1 cellular context compared by ENCODE assay signal in genomic region chr16:76653390-76654026, GRCh38.
A peak's percentile ranks its signal among the peaks of the same experiment; 100 is the strongest.
TF ChIP-seq lines count a peak whose summit lies in the region.

No MANE protein-coding gene starts in this region.

TF ChIP-seq in HepG2, 621 proteins besides CTCF, POLR2A, EP300 and RAD21 (continued from another document):
- TF ChIP-seq CEBPG (CRISPR knock-in tag; IDR thresholded peaks at IDR 0.05) (peak; percentile 92), ATF4 (CRISPR knock-in tag; IDR thresholded peaks at IDR 0.05) (peak in 1 of 2 experiments; percentile 58; a peak in 2 of 4 replicates), AKAP8 (CRISPR knock-in tag; IDR thresholded peaks at IDR 0.05) (no peak), EEA1 (CRISPR knock-in tag; IDR thresholded peaks at IDR 0.05; ENCODE audit: borderline replicate concordance) (no peak), MIER3 (CRISPR knock-in tag; IDR thresholded peaks at IDR 0.05; ENCODE audit: borderline replicate concordance) (peak; percentile 49; the same call in 1 of the 2 replicates), ARID5B (CRISPR knock-in tag; IDR thresholded peaks at IDR 0.05) (0 out of 2 replicates have a peak, but pooled peaks have one; percentile 20), TMF1 (CRISPR knock-in tag; IDR thresholded peaks at IDR 0.05; ENCODE audit: low read depth) (no peak), NCOR1 (IDR thresholded peaks at IDR 0.05; ENCODE audit: borderline replicate concordance, low read length) (no peak), ZNF615 (CRISPR knock-in tag; IDR thresholded peaks at IDR 0.05; ENCODE audit: borderline replicate concordance) (no peak), ZNF10 (CRISPR knock-in tag; IDR thresholded peaks at IDR 0.05; ENCODE audit: borderline replicate concordance, low read depth) (no peak), ZNF704 (CRISPR knock-in tag; IDR thresholded peaks at IDR 0.05; ENCODE audit: borderline replicate concordance) (no peak), BCLAF1 (IDR thresholded peaks at IDR 0.05) (no peak), IRF2 (CRISPR knock-in tag; IDR thresholded peaks at IDR 0.05) (0 out of 2 replicates have a peak, but pooled peaks have one; percentile 38)
